24 cellular contexts compared by ENCODE assay signal in genomic region chr1:239617259-239617658, GRCh38.
"Had no signal": no experiment of that assay in that cellular context is flagged by ENCODE, and none has a peak within 500 bp of the region (broad histone marks: within the 10 kb centered on the region; RNA-seq: fewer than 3 reads in every experiment).

No MANE protein-coding gene starts in this region.

- H3K27ac Mint-ChIP-seq: immature natural killer cell; memory B cell; naive thymus-derived CD8-positive, alpha-beta T cell; nephron progenitor cell; progenitor cell of endocrine pancreas; stimulated activated memory B cell treated with anti-CD40 and anti-IgM and Interleukin-4, amounts not matched to agents 10 μg/mL and 1 μg/mL and 100 μg/mL, for 72 hours had no signal

- H3K36me3 Mint-ChIP-seq: immature natural killer cell; memory B cell; stimulated activated memory B cell treated with anti-CD40 and anti-IgM and Interleukin-4, amounts not matched to agents 10 μg/mL and 1 μg/mL and 100 μg/mL, for 72 hours had no signal

- H3K27me3 ChIP-seq: heart left ventricle, ovary, right atrium auricular region, right lobe of liver, thyroid gland, transverse colon, upper lobe of right lung had no signal

- H3K4me2 ChIP-seq: smooth muscle cell had no signal

- H3K4me1 ChIP-seq: heart left ventricle, left ventricle myocardium inferior, right atrium auricular region, right lobe of liver, thyroid gland, transverse colon had no signal

- H3K4me3 ChIP-seq: heart left ventricle, left ventricle myocardium inferior, ovary, right atrium auricular region, right lobe of liver, smooth muscle cell, thyroid gland, transverse colon, upper lobe of right lung had no signal

- H3K36me3 ChIP-seq: heart left ventricle, left ventricle myocardium inferior, ovary, right atrium auricular region, right lobe of liver, thyroid gland, transverse colon, upper lobe of right lung had no signal

- H3K4me3 Mint-ChIP-seq: immature natural killer cell; memory B cell; naive thymus-derived CD8-positive, alpha-beta T cell; nephron progenitor cell; stimulated activated memory B cell treated with anti-CD40 and anti-IgM and Interleukin-4, amounts not matched to agents 10 μg/mL and 1 μg/mL and 100 μg/mL, for 72 hours; stimulated activated naive CD8-positive, alpha-beta T cell treated with anti-CD3 and anti-CD28 coated beads, Interleukin-15, amount 100 ng/mL, for 72 hours had no signal

- ATAC-seq: heart left ventricle; naive thymus-derived CD8-positive, alpha-beta T cell; right lobe of liver; stimulated activated memory B cell treated with anti-CD40 and anti-IgM and Interleukin-4, amounts not matched to agents 10 μg/mL and 1 μg/mL and 100 μg/mL, for 72 hours; stimulated activated naive CD8-positive, alpha-beta T cell treated with anti-CD3 and anti-CD28 coated beads, Interleukin-15, amount 100 ng/mL, for 72 hours; upper lobe of right lung had no signal

- H3K27me3 Mint-ChIP-seq: memory B cell; progenitor cell of endocrine pancreas; stimulated activated memory B cell treated with anti-CD40 and anti-IgM and Interleukin-4, amounts not matched to agents 10 μg/mL and 1 μg/mL and 100 μg/mL, for 72 hours; stimulated activated naive CD8-positive, alpha-beta T cell treated with anti-CD3 and anti-CD28 coated beads, Interleukin-15, amount 100 ng/mL, for 72 hours had no signal

- DNase-seq: heart left ventricle; hypothalamus; immature natural killer cell; kidney; left ventricle myocardium inferior; naive thymus-derived CD8-positive, alpha-beta T cell; nephron progenitor cell; ovary; right lobe of liver; stimulated activated CD4-positive, alpha-beta T cell treated with anti-CD3 and anti-CD28 coated beads, Interleukin-1b, Interleukin-23, amount 100 ng/mL, for 48 hours; stimulated activated CD4-positive, alpha-beta T cell treated with anti-CD3 and anti-CD28 coated beads, Interleukin-2, amount 100 ng/mL, for 48 hours; stimulated activated CD4-positive, alpha-beta T cell treated with anti-CD3 and anti-CD28 coated beads, Interleukin-4, amount 100 ng/mL, for 4 hours; stimulated activated CD8-positive, alpha-beta memory T cell treated with anti-CD3 and anti-CD28 coated beads, Interleukin-4, amount 100 ng/mL, for 48 hours; stimulated activated naive CD4-positive, alpha-beta T cell treated with Interleukin-2 at 50 U/mL for 16 hours; stimulated activated naive CD8-positive, alpha-beta T cell treated with anti-CD3 and anti-CD28 coated beads, Interleukin-15, amount 100 ng/mL, for 72 hours; substantia nigra; thyroid gland; transverse colon; upper lobe of right lung had no signal

- H3K27ac ChIP-seq: heart left ventricle, left ventricle myocardium inferior, ovary, right atrium auricular region, right lobe of liver, thyroid gland, transverse colon, upper lobe of right lung had no signal

- H3K4me1 Mint-ChIP-seq: immature natural killer cell; memory B cell; naive thymus-derived CD8-positive, alpha-beta T cell; stimulated activated memory B cell treated with anti-CD40 and anti-IgM and Interleukin-4, amounts not matched to agents 10 μg/mL and 1 μg/mL and 100 μg/mL, for 72 hours; stimulated activated naive CD8-positive, alpha-beta T cell treated with anti-CD3 and anti-CD28 coated beads, Interleukin-15, amount 100 ng/mL, for 72 hours had no signal

- H3K9me3 ChIP-seq: ovary, right lobe of liver, thyroid gland, upper lobe of right lung had no signal
